ENCODE assay signal across 17 cellular contexts in genomic region chr10:117425908-117426566, GRCh38. TPM values are rescaled to one million over a fixed set of nuclear protein-coding genes. Genes with fewer than 3 reads are reported as not detected.
DNase-seq lines count a peak whose midpoint lies in the region; ATAC-seq and TF ChIP-seq lines count a peak whose summit lies in the region.
"Had no signal": no experiment of that assay in that cellular context is flagged by ENCODE, and none has a peak within 500 bp of the region (broad histone marks: within the 10 kb centered on the region; RNA-seq: fewer than 3 reads in every experiment).

No MANE protein-coding gene starts in this region.

- H3K4me3 ChIP-seq in endodermal cell (ENCODE audit: low read length) = no peak overlapping the region
- H3K4me3 ChIP-seq: BLaER1 treated with 17β-estradiol and CSF1 and Interleukin-3, amounts not matched to agents 10 nM and 100 nM; MG63; PC-9 had no signal

- H3K9ac ChIP-seq in endodermal cell (ENCODE audit: extremely low read depth, low read length, poor library complexity, severe bottlenecking) = no peak overlapping the region
- H3K9ac ChIP-seq: BLaER1 treated with 17β-estradiol and CSF1 and Interleukin-3, amounts not matched to agents 10 nM and 100 nM had no signal

- H3K36me3 ChIP-seq in endodermal cell (ENCODE audit: control insufficient read depth, insufficient read depth, low read length) = no peaks in the 10 kb centered on the region
- H3K36me3 ChIP-seq: BLaER1 treated with 17β-estradiol and CSF1 and Interleukin-3, amounts not matched to agents 10 nM and 100 nM; MG63 had no signal

- H3K4me3 Mint-ChIP-seq in endodermal cell = peak overlapping the region; percentile 48
- no peak overlapping the region for H3K4me3 Mint-ChIP-seq in natural killer cell treated with Interleukin-12 subunit alpha and Interleukin-12 subunit beta and Interleukin-15 and Interleukin-18, amount 100 ng/mL, for 72 hours
- H3K4me3 Mint-ChIP-seq: immature natural killer cell; mesothelial cell of epicardium; stimulated activated naive B cell treated with anti-CD40 and anti-IgM and Interleukin-4, amounts not matched to agents 10 μg/mL and 1 μg/mL and 100 μg/mL, for 72 hours had no signal

- 61 to 88% methylated on average over 4 to 5 of the region's 5 CpGs for WGBS in endodermal cell (ENCODE audit: insufficient coverage in 1 of 2, insufficient read length in 1 of 2), 2 experiments

- peaks cover 42% of the 10 kb centered on the region for H3K4me1 Mint-ChIP-seq in endodermal cell
- no peaks in the 10 kb centered on the region for H3K4me1 Mint-ChIP-seq in natural killer cell treated with Interleukin-12 subunit alpha and Interleukin-12 subunit beta and Interleukin-15 and Interleukin-18, amount 100 ng/mL, for 72 hours (ENCODE audit: low read depth in 2 of 2)
- H3K4me1 Mint-ChIP-seq: immature natural killer cell, mesothelial cell of epicardium had no signal

- no peaks in the 10 kb centered on the region for H3K4me1 ChIP-seq in endodermal cell (ENCODE audit: control insufficient read depth, insufficient read depth, low read length)
- H3K4me1 ChIP-seq: BLaER1 treated with 17β-estradiol and CSF1 and Interleukin-3, amounts not matched to agents 10 nM and 100 nM had no signal

- peak overlapping the region; percentile 88 for H3K27ac Mint-ChIP-seq in endodermal cell
- H3K27ac Mint-ChIP-seq in natural killer cell treated with Interleukin-12 subunit alpha and Interleukin-12 subunit beta and Interleukin-15 and Interleukin-18, amount 100 ng/mL, for 72 hours = no peak overlapping the region
- H3K27ac Mint-ChIP-seq: immature natural killer cell; mesothelial cell of epicardium; stimulated activated naive B cell treated with anti-CD40 and anti-IgM and Interleukin-4, amounts not matched to agents 10 μg/mL and 1 μg/mL and 100 μg/mL, for 72 hours had no signal

- H3K9me3 Mint-ChIP-seq in endodermal cell = no peaks in the 10 kb centered on the region
- no peaks in the 10 kb centered on the region for H3K9me3 Mint-ChIP-seq in natural killer cell treated with Interleukin-12 subunit alpha and Interleukin-12 subunit beta and Interleukin-15 and Interleukin-18, amount 100 ng/mL, for 72 hours
- H3K9me3 Mint-ChIP-seq: mesothelial cell of epicardium had no signal

- DNase-seq in endodermal cell (no peak), NCI-H69 (lab: John Stamatoyannopoulos, UW) (no peak), NCI-H146 treated with DMSO at 0.1 percent for 48 hours (lab: John Stamatoyannopoulos, UW; ENCODE audit: unreplicated experiment) (no peak)
- no peak for DNase-seq in natural killer cell treated with Interleukin-12 subunit alpha and Interleukin-12 subunit beta and Interleukin-15 and Interleukin-18, amount 100 ng/mL, for 72 hours (ENCODE audit: low spot score)
- DNase-seq: immature natural killer cell; MG63; PC-9; posterior cingulate gyrus; stimulated activated CD4-positive, alpha-beta T cell treated with anti-CD3 and anti-CD28 coated beads, Interleukin-1b, Interleukin-23, amount 100 ng/mL, for 48 hours; stimulated activated naive B cell treated with anti-CD40 and anti-IgM and Interleukin-4, amounts not matched to agents 10 μg/mL and 1 μg/mL and 100 μg/mL, for 72 hours; T-helper 2 cell had no signal

- H3K27me3 ChIP-seq in endodermal cell (ENCODE audit: control insufficient read depth, insufficient read depth, low read length, poor library complexity, severe bottlenecking) = no peaks in the 10 kb centered on the region
- H3K27me3 ChIP-seq: BLaER1 treated with 17β-estradiol and CSF1 and Interleukin-3, amounts not matched to agents 10 nM and 100 nM; MG63 had no signal

- ATAC-seq in GM18870 (IDR thresholded peaks at IDR 0.05; ENCODE audit: unreplicated experiment) = peak; percentile 90
- peak; percentile 73 for ATAC-seq in GM21528 (IDR thresholded peaks at IDR 0.05; ENCODE audit: low FRiP score, unreplicated experiment)
- ATAC-seq in HG03135 (IDR thresholded peaks at IDR 0.05; ENCODE audit: unreplicated experiment) = peak; percentile 80
- ATAC-seq in natural killer cell treated with Interleukin-12 subunit alpha and Interleukin-12 subunit beta and Interleukin-15 and Interleukin-18, amount 100 ng/mL, for 72 hours = no peak
- no peak for ATAC-seq in GM18502 (IDR thresholded peaks at IDR 0.05; ENCODE audit: poor library complexity, unreplicated experiment)
- ATAC-seq: stimulated activated naive B cell treated with anti-CD40 and anti-IgM and Interleukin-4, amounts not matched to agents 10 μg/mL and 1 μg/mL and 100 μg/mL, for 72 hours had no signal

- peaks cover 2% of the 10 kb centered on the region for H3K36me3 Mint-ChIP-seq in endodermal cell (ENCODE audit: low read depth)
- H3K36me3 Mint-ChIP-seq in natural killer cell treated with Interleukin-12 subunit alpha and Interleukin-12 subunit beta and Interleukin-15 and Interleukin-18, amount 100 ng/mL, for 72 hours = no peaks in the 10 kb centered on the region
- H3K36me3 Mint-ChIP-seq: immature natural killer cell; mesothelial cell of epicardium; stimulated activated naive B cell treated with anti-CD40 and anti-IgM and Interleukin-4, amounts not matched to agents 10 μg/mL and 1 μg/mL and 100 μg/mL, for 72 hours had no signal

- peaks cover 1% of the 10 kb centered on the region for H3K27me3 Mint-ChIP-seq in endodermal cell (ENCODE audit: insufficient read depth)
- peaks cover 5 to 12% of the 10 kb centered on the region in 2 donors for H3K27me3 Mint-ChIP-seq in natural killer cell treated with Interleukin-12 subunit alpha and Interleukin-12 subunit beta and Interleukin-15 and Interleukin-18, amount 100 ng/mL, for 72 hours

- no peak overlapping the region for H3K27ac ChIP-seq in endodermal cell (ENCODE audit: low read depth, low read length)
- H3K27ac ChIP-seq: BLaER1 treated with 17β-estradiol and CSF1 and Interleukin-3, amounts not matched to agents 10 nM and 100 nM; PC-9 had no signal

- no peaks in the 10 kb centered on the region for H3K9me3 ChIP-seq in endodermal cell (ENCODE audit: control insufficient read depth, low read length)
- H3K9me3 ChIP-seq: BLaER1 treated with 17β-estradiol and CSF1 and Interleukin-3, amounts not matched to agents 10 nM and 100 nM; MG63 had no signal

- no peak for TF ChIP-seq CTCF in endodermal cell (conservative IDR thresholded peaks at IDR 0.05)

RNA-seq across cellular contexts. Expression of gene PDZD8, which starts 50.8 kb away (rescaled TPM):
- total RNA-seq in endodermal cell = 10 to 100 TPM; 53.3 to 60.1 TPM
- polyA plus RNA-seq in endodermal cell (2013, experiment 1 of 2) = 21.5 TPM
- 19.2 TPM for polyA plus RNA-seq in endodermal cell (2013, experiment 2 of 2)
- 10 to 100 TPM; 26.0 to 39.5 TPM for total RNA-seq in natural killer cell treated with Interleukin-12 subunit alpha and Interleukin-12 subunit beta and Interleukin-15 and Interleukin-18, amount 100 ng/mL, for 72 hours

Comparison
In these comparisons a context has a peak if more than half of its experiments do, and no peak if none do; other contexts are left out.
1. ATAC-seq: peak in GM18870 (single experiment), GM21528 (single experiment) and HG03135 (single experiment); none in natural killer cell treated with Interleukin-12 subunit alpha and Interleukin-12 subunit beta and Interleukin-15 and Interleukin-18, amount 100 ng/mL, for 72 hours (0 of 2) and GM18502 (single experiment).